In genomic region chr5:172850454-172850797, GRCh38 we compare ENCODE assay signal across 19 cellular contexts. TPM values are rescaled to one million over a fixed set of nuclear protein-coding genes. Genes with fewer than 3 reads are reported as not detected.
DNase-seq lines count a peak whose midpoint lies in the region; ATAC-seq, FAIRE-seq and TF ChIP-seq lines count a peak whose summit lies in the region.
"Had no signal": no experiment of that assay in that cellular context is flagged by ENCODE, and none has a peak within 500 bp of the region (broad histone marks: within the 10 kb centered on the region; RNA-seq: fewer than 3 reads in every experiment).

No MANE protein-coding gene starts in this region.

- H3K4me3 ChIP-seq in right lobe of liver, result no peak overlapping the region
- H3K4me3 ChIP-seq: GM23338, MG63, psoas muscle had no signal

- whole genome bisulfite sequencing in right lobe of liver (ENCODE audit: insufficient coverage, low coverage, low lambda C conversion rate, missing lambda C conversion rate), result 94% methylated on average over 5 of the region's 6 CpGs

- no peaks in the 10 kb centered on the region for H3K9me3 ChIP-seq in right lobe of liver
- H3K9me3 ChIP-seq: MG63, psoas muscle had no signal

- peaks cover 0 to 66% (median 29%) of the 10 kb centered on the region in 4 donors for H3K4me1 ChIP-seq in right lobe of liver

- H3K27me3 Mint-ChIP-seq in activated B cell treated with CpG ODN at 0.5 μM for 24 hours, result no peaks in the 10 kb centered on the region
- no peaks in the 10 kb centered on the region for H3K27me3 Mint-ChIP-seq in stimulated activated naive B cell treated with anti-CD40 and anti-IgM and Interleukin-4, amounts not matched to agents 10 μg/mL and 1 μg/mL and 100 μg/mL, for 72 hours
- H3K27me3 Mint-ChIP-seq: activated T-helper 17 cell treated with anti-CD3 and anti-CD28 coated beads, Interleukin-2, amount 50 U/mL, for 72 hours had no signal

- TF ChIP-seq CTCF in activated B cell treated with CpG ODN at 0.5 μM for 24 hours (IDR thresholded peaks at IDR 0.05) (no peak), right lobe of liver (IDR thresholded peaks at IDR 0.05) (no peak)

- peak overlapping the region; percentile 31 to 92 (median 59) for H3K27ac ChIP-seq in right lobe of liver
- H3K27ac ChIP-seq: psoas muscle had no signal

- H3K27ac Mint-ChIP-seq in activated B cell treated with CpG ODN at 0.5 μM for 24 hours, result peak overlapping the region; percentile 88
- peak overlapping the region; percentile 96 for H3K27ac Mint-ChIP-seq in stimulated activated naive B cell treated with anti-CD40 and anti-IgM and Interleukin-4, amounts not matched to agents 10 μg/mL and 1 μg/mL and 100 μg/mL, for 72 hours

- H3K36me3 Mint-ChIP-seq in activated B cell treated with CpG ODN at 0.5 μM for 24 hours (ENCODE audit: low read depth), result peaks cover 20% of the 10 kb centered on the region
- peaks cover 10 to 32% of the 10 kb centered on the region in 2 donors for H3K36me3 Mint-ChIP-seq in stimulated activated naive B cell treated with anti-CD40 and anti-IgM and Interleukin-4, amounts not matched to agents 10 μg/mL and 1 μg/mL and 100 μg/mL, for 72 hours

- DNase-seq in activated B cell treated with CpG ODN at 0.5 μM for 24 hours (no peak), right lobe of liver (no peak), urothelium cell line (ENCODE audit: low spot score) (no peak), DMS79 treated with DMSO at 0.1 percent for 48 hours (lab: John Stamatoyannopoulos, UW) (no peak), midbrain (lab: John Stamatoyannopoulos, UW) (no peak)
- DNase-seq in stimulated activated naive B cell treated with anti-CD40 and anti-IgM and Interleukin-4, amounts not matched to agents 10 μg/mL and 1 μg/mL and 100 μg/mL, for 72 hours, result no peak
- DNase-seq in effector CD8-positive, alpha-beta T cell (lab: John Stamatoyannopoulos, UW), result no peak
- DNase-seq: activated CD8-positive, alpha-beta T cell treated with anti-CD3 and anti-CD28 coated beads, Interleukin-2, amount 10 ng/mL, durations not matched to agents 7 days and 5 days; DND-41; NCI-H187; NCI-H510A treated with DMSO at 0.1 percent for 48 hours; OCI-M1 had no signal

- intact Hi-C loops in activated B cell treated with CpG ODN at 0.5 μM for 24 hours (cut with micrococcal nuclease), result loop anchor here (1.0 to 5.0 kb wide), 8 partner anchors 13 to 133 kb away; no protein-coding TSS in a partner anchor
- intact Hi-C loops in right lobe of liver (cut with DNase I), result loop anchor here in 1 of 2 donors (5.0 to 10.0 kb wide), 2 partner anchors 54 to 73 kb away; no protein-coding TSS in a partner anchor

- peak overlapping the region; percentile 64 for H3K4me3 Mint-ChIP-seq in activated B cell treated with CpG ODN at 0.5 μM for 24 hours
- H3K4me3 Mint-ChIP-seq in stimulated activated naive B cell treated with anti-CD40 and anti-IgM and Interleukin-4, amounts not matched to agents 10 μg/mL and 1 μg/mL and 100 μg/mL, for 72 hours, result peak overlapping the region; percentile 20 to 78
- H3K4me3 Mint-ChIP-seq: activated CD8-positive, alpha-beta T cell treated with anti-CD3 and anti-CD28 coated beads, Interleukin-2, amount 10 ng/mL, durations not matched to agents 7 days and 5 days; activated T-helper 17 cell treated with anti-CD3 and anti-CD28 coated beads, Interleukin-2, amount 50 U/mL, for 72 hours; GM23338 had no signal

- TF ChIP-seq POLR2A in right lobe of liver (IDR thresholded peaks at IDR 0.05), result no peak

- no peaks in the 10 kb centered on the region for H3K9me3 Mint-ChIP-seq in activated B cell treated with CpG ODN at 0.5 μM for 24 hours
- H3K9me3 Mint-ChIP-seq in stimulated activated naive B cell treated with anti-CD40 and anti-IgM and Interleukin-4, amounts not matched to agents 10 μg/mL and 1 μg/mL and 100 μg/mL, for 72 hours, result no peaks in the 10 kb centered on the region
- H3K9me3 Mint-ChIP-seq: activated T-helper 17 cell treated with anti-CD3 and anti-CD28 coated beads, Interleukin-2, amount 50 U/mL, for 72 hours; GM23338 had no signal

- peaks cover 70% of the 10 kb centered on the region for H3K4me1 Mint-ChIP-seq in activated B cell treated with CpG ODN at 0.5 μM for 24 hours
- peaks cover 65 to 89% of the 10 kb centered on the region in 2 donors for H3K4me1 Mint-ChIP-seq in stimulated activated naive B cell treated with anti-CD40 and anti-IgM and Interleukin-4, amounts not matched to agents 10 μg/mL and 1 μg/mL and 100 μg/mL, for 72 hours

- no peak for FAIRE-seq in urothelium cell line (lab: Jason Lieb, UNC)
- FAIRE-seq: endothelial cell of umbilical vein, islet of Langerhans had no signal

- CTCF ChIA-PET in activated B cell treated with CpG ODN at 0.5 μM for 24 hours (lab: Charles Lee), result interaction anchor here (0.5 to 2.8 kb wide), 5 partner anchors 13 to 137 kb away, joined by 3 to 15 read pairs (median 4); partner anchors contain the start of gene DUSP1

- POLR2A ChIA-PET in activated B cell treated with CpG ODN at 0.5 μM for 24 hours (lab: Charles Lee), result interaction anchor here (0.7 to 5.1 kb wide), 11 partner anchors 12 to 133 kb away, joined by 3 to 91 read pairs (median 5); partner anchors contain the start of genes DUSP1, ERGIC1 and RPL26L1

- H3K36me3 ChIP-seq in right lobe of liver, result no peaks in the 10 kb centered on the region

- no peaks in the 10 kb centered on the region for H3K27me3 ChIP-seq in right lobe of liver
- H3K27me3 ChIP-seq: MG63 had no signal

- ATAC-seq in GM19035 (IDR thresholded peaks at IDR 0.05; ENCODE audit: unreplicated experiment), result peak; percentile 3
- no peak for ATAC-seq in activated B cell treated with CpG ODN at 0.5 μM for 24 hours (ENCODE audit: low read depth)
- no peak for ATAC-seq in right lobe of liver
- no peak for ATAC-seq in stimulated activated naive B cell treated with anti-CD40 and anti-IgM and Interleukin-4, amounts not matched to agents 10 μg/mL and 1 μg/mL and 100 μg/mL, for 72 hours (replicated peaks)
- ATAC-seq: activated CD8-positive, alpha-beta T cell treated with anti-CD3 and anti-CD28 coated beads, Interleukin-2, amount 10 ng/mL, durations not matched to agents 7 days and 5 days; GM23338 had no signal

RNA-seq across cellular contexts. Expression of gene ERGIC1, which starts 16.4 kb away (rescaled TPM):
- total RNA-seq in activated B cell treated with CpG ODN at 0.5 μM for 24 hours (69.6 and 72.5 TPM in 2 replicates), right lobe of liver (100 to 1,000 TPM; 103 to 264 (median 154) TPM)
